ENCODE assay signal across 10 cellular contexts in genomic region chr2:161418275-161418714, GRCh38. TPM values are rescaled to one million over a fixed set of nuclear protein-coding genes. Genes with fewer than 3 reads are reported as not detected.
DNase-seq lines count a peak whose midpoint lies in the region; ATAC-seq and TF ChIP-seq lines count a peak whose summit lies in the region.
"Had no signal": no experiment of that assay in that cellular context is flagged by ENCODE, and none has a peak within 500 bp of the region (broad histone marks: within the 10 kb centered on the region; RNA-seq: fewer than 3 reads in every experiment).

No MANE protein-coding gene starts in this region.

- peaks cover 46% of the 10 kb centered on the region for H4K20me1 ChIP-seq in GM23338 (replicated peaks; ENCODE audit: insufficient read depth)

- no peak overlapping the region for H3K27ac ChIP-seq in GM23338 (ENCODE audit: low read depth)
- H3K27ac ChIP-seq: epithelial cell of prostate had no signal

- H3K4me1 ChIP-seq in GM23338 (ENCODE audit: insufficient read depth) (peaks cover 70% of the 10 kb centered on the region), neuron (ENCODE audit: insufficient read depth, low read length) (peaks cover 24% of the 10 kb centered on the region)

- peak overlapping the region; percentile 85 for H3K4me2 ChIP-seq in GM23338

- H3K9me2 ChIP-seq in GM23338 (ENCODE audit: insufficient read depth), result no peaks in the 10 kb centered on the region

- no peak for ATAC-seq in GM23338

- H3K27me3 Mint-ChIP-seq in GM23338 (ENCODE audit: insufficient read depth, low read depth, poor library complexity) (peaks cover 99% of the 10 kb centered on the region), brain (peaks cover 98% of the 10 kb centered on the region)

- H3K4me1 Mint-ChIP-seq in GM23338 (peaks cover 62% of the 10 kb centered on the region), brain (peaks cover 53% of the 10 kb centered on the region)

- no peaks in the 10 kb centered on the region for H3K9me3 ChIP-seq in neuron (ENCODE audit: low read length)

- 0 out of 2 replicates have a peak overlapping the region, but pooled peaks have one; percentile 80 for H2AFZ ChIP-seq in GM23338
- peak overlapping the region; percentile 31 for H2AFZ ChIP-seq in neuron (ENCODE audit: low read depth, low read length)

- H3K9me3 Mint-ChIP-seq in GM23338, result peaks cover 11% of the 10 kb centered on the region
- H3K9me3 Mint-ChIP-seq in brain, result peaks cover 0 to 13% (median 9%) of the 10 kb centered on the region in 5 experiments

- H3K27me3 ChIP-seq in GM23338 (ENCODE audit: insufficient read depth) (peaks cover 100% of the 10 kb centered on the region), neuron (ENCODE audit: insufficient read depth, low read length) (peaks cover 83% of the 10 kb centered on the region)

- H3K27ac Mint-ChIP-seq in GM23338, result no peak overlapping the region
- peak overlapping the region in 3 of 5 experiments; percentile 34 to 98 (median 91) for H3K27ac Mint-ChIP-seq in brain

- H3K79me2 ChIP-seq in GM23338 (replicated peaks; ENCODE audit: insufficient read depth), result no peaks in the 10 kb centered on the region

- peak overlapping the region; percentile 71 for H3K4me3 Mint-ChIP-seq in GM23338
- H3K4me3 Mint-ChIP-seq in brain, result peak overlapping the region; percentile 77 to 90 (median 82)

- H3K4me3 ChIP-seq in GM23338 (peak overlapping the region; percentile 63), neuron (ENCODE audit: low read length) (no peak overlapping the region)

- peaks cover 32% of the 10 kb centered on the region for H3F3A ChIP-seq in GM23338 (replicated peaks; ENCODE audit: low read depth)

- H3K36me3 Mint-ChIP-seq in GM23338 (ENCODE audit: low read depth) (peaks cover 3% of the 10 kb centered on the region; the same call in 1 of the 3 replicates), brain (no peaks in the 10 kb centered on the region)

- DNase-seq in DMS53 (lab: John Stamatoyannopoulos, UW), result peak; percentile 67
- DNase-seq in GM23338 (ENCODE audit: low spot score), result peak; percentile 16
- DNase-seq in NCI-H446 (lab: John Stamatoyannopoulos, UW), result no peak
- no peak for DNase-seq in T1000 (lab: John Stamatoyannopoulos, UW)
- no peak for DNase-seq in OCI-M1 (lab: John Stamatoyannopoulos, UW)

- TF ChIP-seq CTCF in GM23338 (conservative IDR thresholded peaks at IDR 0.05; ENCODE audit: low read depth in 2 of 2) (no peak), brain (conservative IDR thresholded peaks at IDR 0.05) (no peak)

- H3K36me3 ChIP-seq in GM23338 (ENCODE audit: insufficient read depth), result no peaks in the 10 kb centered on the region
- no peaks in the 10 kb centered on the region for H3K36me3 ChIP-seq in neuron (ENCODE audit: insufficient read depth, low read length)

TF ChIP-seq in GM23338, 12 proteins besides CTCF, POLR2A, EP300 and RAD21:
- peak; percentile 99 for TF ChIP-seq EZH2 (IDR thresholded peaks at IDR 0.05; ENCODE audit: low read depth, unreplicated experiment)
- TF ChIP-seq, protein P1, sequence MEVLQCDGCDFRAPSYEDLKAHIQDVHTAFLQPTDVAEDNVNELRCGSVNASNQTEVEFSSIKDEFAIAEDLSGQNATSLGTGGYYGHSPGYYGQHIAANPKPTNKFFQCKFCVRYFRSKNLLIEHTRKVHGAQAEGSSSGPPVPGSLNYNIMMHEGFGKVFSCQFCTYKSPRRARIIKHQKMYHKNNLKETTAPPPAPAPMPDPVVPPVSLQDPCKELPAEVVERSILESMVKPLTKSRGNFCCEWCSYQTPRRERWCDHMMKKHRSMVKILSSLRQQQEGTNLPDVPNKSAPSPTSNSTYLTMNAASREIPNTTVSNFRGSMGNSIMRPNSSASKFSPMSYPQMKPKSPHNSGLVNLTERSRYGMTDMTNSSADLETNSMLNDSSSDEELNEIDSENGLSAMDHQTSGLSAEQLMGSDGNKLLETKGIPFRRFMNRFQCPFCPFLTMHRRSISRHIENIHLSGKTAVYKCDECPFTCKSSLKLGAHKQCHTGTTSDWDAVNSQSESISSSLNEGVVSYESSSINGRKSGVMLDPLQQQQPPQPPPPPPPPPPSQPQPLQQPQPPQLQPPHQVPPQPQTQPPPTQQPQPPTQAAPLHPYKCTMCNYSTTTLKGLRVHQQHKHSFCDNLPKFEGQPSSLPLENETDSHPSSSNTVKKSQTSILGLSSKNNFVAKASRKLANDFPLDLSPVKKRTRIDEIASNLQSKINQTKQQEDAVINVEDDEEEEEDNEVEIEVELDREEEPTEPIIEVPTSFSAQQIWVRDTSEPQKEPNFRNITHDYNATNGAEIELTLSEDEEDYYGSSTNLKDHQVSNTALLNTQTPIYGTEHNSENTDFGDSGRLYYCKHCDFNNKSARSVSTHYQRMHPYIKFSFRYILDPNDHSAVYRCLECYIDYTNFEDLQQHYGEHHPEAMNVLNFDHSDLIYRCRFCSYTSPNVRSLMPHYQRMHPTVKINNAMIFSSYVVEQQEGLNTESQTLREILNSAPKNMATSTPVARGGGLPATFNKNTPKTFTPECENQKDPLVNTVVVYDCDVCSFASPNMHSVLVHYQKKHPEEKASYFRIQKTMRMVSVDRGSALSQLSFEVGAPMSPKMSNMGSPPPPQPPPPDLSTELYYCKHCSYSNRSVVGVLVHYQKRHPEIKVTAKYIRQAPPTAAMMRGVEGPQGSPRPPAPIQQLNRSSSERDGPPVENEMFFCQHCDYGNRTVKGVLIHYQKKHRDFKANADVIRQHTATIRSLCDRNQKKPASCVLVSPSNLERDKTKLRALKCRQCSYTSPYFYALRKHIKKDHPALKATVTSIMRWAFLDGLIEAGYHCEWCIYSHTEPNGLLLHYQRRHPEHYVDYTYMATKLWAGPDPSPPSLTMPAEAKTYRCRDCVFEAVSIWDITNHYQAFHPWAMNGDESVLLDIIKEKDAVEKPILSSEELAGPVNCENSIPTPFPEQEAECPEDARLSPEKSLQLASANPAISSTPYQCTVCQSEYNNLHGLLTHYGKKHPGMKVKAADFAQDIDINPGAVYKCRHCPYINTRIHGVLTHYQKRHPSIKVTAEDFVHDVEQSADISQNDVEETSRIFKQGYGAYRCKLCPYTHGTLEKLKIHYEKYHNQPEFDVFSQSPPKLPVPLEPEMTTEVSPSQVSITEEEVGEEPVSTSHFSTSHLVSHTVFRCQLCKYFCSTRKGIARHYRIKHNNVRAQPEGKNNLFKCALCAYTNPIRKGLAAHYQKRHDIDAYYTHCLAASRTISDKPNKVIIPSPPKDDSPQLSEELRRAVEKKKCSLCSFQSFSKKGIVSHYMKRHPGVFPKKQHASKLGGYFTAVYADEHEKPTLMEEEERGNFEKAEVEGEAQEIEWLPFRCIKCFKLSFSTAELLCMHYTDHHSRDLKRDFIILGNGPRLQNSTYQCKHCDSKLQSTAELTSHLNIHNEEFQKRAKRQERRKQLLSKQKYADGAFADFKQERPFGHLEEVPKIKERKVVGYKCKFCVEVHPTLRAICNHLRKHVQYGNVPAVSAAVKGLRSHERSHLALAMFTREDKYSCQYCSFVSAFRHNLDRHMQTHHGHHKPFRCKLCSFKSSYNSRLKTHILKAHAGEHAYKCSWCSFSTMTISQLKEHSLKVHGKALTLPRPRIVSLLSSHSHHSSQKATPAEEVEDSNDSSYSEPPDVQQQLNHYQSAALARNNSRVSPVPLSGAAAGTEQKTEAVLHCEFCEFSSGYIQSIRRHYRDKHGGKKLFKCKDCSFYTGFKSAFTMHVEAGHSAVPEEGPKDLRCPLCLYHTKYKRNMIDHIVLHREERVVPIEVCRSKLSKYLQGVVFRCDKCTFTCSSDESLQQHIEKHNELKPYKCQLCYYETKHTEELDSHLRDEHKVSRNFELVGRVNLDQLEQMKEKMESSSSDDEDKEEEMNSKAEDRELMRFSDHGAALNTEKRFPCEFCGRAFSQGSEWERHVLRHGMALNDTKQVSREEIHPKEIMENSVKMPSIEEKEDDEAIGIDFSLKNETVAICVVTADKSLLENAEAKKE (CRISPR knock-in tag; IDR thresholded peaks at IDR 0.05), result no peak
- TF ChIP-seq JUNB (IDR thresholded peaks at IDR 0.05; ENCODE audit: unreplicated experiment), result no peak
TF ChIP-seq in GM23338: peak in this region for 1.

RNA-seq across cellular contexts. Expression of gene TBR1, which starts 2.2 kb away (rescaled TPM):
- total RNA-seq in GM23338 (2014; rRNA removed; shearing (Covaris generic)), result not detected in 2 replicates
- polyA plus RNA-seq in GM23338 (2016; fragmentation: Nextera tagmentation; extraction: Ambion mirVana) (not detected in 2 replicates), brain (ENCODE audit: insufficient read depth, low read depth, low replicate concordance) (9.4 TPM)
- total RNA-seq: activated CD8-positive, alpha-beta memory T cell treated with anti-CD3 and anti-CD28 coated beads for 36 hours; mucosa of gallbladder had no signal

Comparison
In these comparisons a context has a peak if more than half of its experiments do, and no peak if none do; other contexts are left out.
1. DNase-seq: peak in DMS53 (single experiment) and GM23338 (single experiment); none in NCI-H446 (0 of 2), T1000 (single experiment) and OCI-M1 (single experiment).
2. RNA of gene TBR1, which starts 2.2 kb away (polyA plus RNA-seq): 9.4 TPM in brain (single experiment); not detected in GM23338; every median in the first group is over 10 times any median in the second.